In the genomic region with DNA sequence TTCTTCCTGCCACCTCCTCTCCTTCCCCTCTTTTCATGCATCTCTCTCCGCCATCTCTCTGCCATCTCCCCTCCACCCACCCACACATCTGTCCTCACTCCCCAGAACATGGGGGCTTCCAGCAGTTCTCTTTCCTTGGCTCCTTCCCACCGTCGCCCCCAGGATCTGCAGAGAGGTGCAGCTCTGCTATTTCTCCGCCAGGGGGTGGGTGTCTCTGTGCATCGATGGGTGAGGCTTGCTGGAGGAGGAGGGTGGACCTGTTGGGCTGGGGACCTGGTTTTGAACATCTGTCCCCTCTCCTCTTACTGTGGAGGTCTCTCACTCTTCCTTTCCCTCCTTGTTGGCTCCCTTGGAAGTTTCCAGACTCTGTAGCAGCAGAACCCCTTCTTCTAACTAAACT, we compare ENCODE assay signal across 3 cellular contexts.
TF ChIP-seq lines count a peak whose summit lies in the region.

No MANE protein-coding gene starts in this region.

TF ChIP-seq in SK-N-SH, 30 proteins besides CTCF, POLR2A, EP300 and RAD21:
- TF ChIP-seq, protein P1, sequence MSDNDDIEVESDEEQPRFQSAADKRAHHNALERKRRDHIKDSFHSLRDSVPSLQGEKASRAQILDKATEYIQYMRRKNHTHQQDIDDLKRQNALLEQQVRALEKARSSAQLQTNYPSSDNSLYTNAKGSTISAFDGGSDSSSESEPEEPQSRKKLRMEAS (IDR thresholded peaks at IDR 0.05; ENCODE audit: low read depth): no peak
- no peak for TF ChIP-seq YY1 (IDR thresholded peaks at IDR 0.05; ENCODE audit: low read depth)

TF ChIP-seq in SK-N-SH treated with all-trans-retinoic acid at 6 μM for 48 hours, 23 proteins besides CTCF, POLR2A, EP300 and RAD21:
- TF ChIP-seq, protein P2, sequence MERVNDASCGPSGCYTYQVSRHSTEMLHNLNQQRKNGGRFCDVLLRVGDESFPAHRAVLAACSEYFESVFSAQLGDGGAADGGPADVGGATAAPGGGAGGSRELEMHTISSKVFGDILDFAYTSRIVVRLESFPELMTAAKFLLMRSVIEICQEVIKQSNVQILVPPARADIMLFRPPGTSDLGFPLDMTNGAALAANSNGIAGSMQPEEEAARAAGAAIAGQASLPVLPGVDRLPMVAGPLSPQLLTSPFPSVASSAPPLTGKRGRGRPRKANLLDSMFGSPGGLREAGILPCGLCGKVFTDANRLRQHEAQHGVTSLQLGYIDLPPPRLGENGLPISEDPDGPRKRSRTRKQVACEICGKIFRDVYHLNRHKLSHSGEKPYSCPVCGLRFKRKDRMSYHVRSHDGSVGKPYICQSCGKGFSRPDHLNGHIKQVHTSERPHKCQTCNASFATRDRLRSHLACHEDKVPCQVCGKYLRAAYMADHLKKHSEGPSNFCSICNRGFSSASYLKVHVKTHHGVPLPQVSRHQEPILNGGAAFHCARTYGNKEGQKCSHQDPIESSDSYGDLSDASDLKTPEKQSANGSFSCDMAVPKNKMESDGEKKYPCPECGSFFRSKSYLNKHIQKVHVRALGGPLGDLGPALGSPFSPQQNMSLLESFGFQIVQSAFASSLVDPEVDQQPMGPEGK (CRISPR knock-in tag; IDR thresholded peaks at IDR 0.05; ENCODE audit: borderline replicate concordance): no peak
- TF ChIP-seq ZNF8 (CRISPR knock-in tag; IDR thresholded peaks at IDR 0.05) (no peak), CSDC2 (CRISPR knock-in tag; IDR thresholded peaks at IDR 0.05) (no peak)

TF ChIP-seq in WTC11, 78 proteins besides CTCF, POLR2A, EP300 and RAD21:
- TF ChIP-seq, protein P3, sequence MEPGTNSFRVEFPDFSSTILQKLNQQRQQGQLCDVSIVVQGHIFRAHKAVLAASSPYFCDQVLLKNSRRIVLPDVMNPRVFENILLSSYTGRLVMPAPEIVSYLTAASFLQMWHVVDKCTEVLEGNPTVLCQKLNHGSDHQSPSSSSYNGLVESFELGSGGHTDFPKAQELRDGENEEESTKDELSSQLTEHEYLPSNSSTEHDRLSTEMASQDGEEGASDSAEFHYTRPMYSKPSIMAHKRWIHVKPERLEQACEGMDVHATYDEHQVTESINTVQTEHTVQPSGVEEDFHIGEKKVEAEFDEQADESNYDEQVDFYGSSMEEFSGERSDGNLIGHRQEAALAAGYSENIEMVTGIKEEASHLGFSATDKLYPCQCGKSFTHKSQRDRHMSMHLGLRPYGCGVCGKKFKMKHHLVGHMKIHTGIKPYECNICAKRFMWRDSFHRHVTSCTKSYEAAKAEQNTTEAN (CRISPR knock-in tag; IDR thresholded peaks at IDR 0.05): no peak
- TF ChIP-seq NFE2L1 (CRISPR knock-in tag; IDR thresholded peaks at IDR 0.05) (no peak), ESRRA (CRISPR knock-in tag; IDR thresholded peaks at IDR 0.05; ENCODE audit: borderline replicate concordance) (no peak), ZNF671 (CRISPR knock-in tag; IDR thresholded peaks at IDR 0.05) (no peak), ZNF121 (CRISPR knock-in tag; IDR thresholded peaks at IDR 0.05) (no peak), OVOL2 (CRISPR knock-in tag; IDR thresholded peaks at IDR 0.05; ENCODE audit: borderline replicate concordance) (no peak), CREB1 (CRISPR knock-in tag; IDR thresholded peaks at IDR 0.05) (no peak), GTF2I (CRISPR knock-in tag; conservative IDR thresholded peaks at IDR 0.05) (no peak), NR3C1 (CRISPR knock-in tag; conservative IDR thresholded peaks at IDR 0.05; ENCODE audit: low read depth) (no peak)
- TF ChIP-seq, protein P4, sequence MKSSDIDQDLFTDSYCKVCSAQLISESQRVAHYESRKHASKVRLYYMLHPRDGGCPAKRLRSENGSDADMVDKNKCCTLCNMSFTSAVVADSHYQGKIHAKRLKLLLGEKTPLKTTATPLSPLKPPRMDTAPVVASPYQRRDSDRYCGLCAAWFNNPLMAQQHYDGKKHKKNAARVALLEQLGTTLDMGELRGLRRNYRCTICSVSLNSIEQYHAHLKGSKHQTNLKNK (CRISPR knock-in tag; IDR thresholded peaks at IDR 0.05): no peak
TF ChIP-seq in WTC11: peak in this region for 0.
